ENCODE assay signal across 10 cellular contexts in the genomic region with DNA sequence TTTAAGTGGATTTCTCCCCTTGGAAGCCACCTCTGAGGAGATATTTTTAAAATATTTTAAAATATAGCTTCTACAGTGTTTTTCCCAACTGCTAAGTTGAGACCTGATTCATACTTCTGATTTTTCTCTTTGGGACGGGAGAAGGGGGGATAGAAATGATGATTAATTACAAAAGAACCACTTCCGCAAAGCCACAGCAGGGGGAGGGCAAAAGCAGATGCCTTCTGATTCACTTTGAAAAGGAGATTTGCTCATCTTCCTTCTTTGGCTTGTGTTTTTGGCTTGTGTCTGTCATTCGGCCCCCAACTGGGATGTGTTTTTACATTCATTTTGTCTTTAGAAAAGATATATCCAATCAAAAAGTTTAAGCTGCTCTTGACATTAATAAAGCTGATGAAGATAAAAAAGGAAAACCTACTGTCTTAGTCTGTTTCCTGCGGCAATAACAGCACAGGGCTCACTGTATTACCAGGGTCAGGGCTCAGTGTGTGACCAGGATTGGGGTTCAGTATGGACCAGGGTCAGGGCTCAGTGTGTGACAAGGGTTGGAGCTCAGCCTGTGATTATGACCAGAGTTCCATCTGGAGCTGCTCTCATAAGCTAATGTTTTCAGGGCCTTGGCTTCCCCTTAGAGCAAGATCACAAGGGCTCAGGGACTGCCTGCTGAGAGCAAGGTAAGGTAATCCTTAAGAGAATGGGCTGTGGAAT.
DNase-seq lines count a peak whose midpoint lies in the region; ATAC-seq lines count a peak whose summit lies in the region.
"Had no signal": no experiment of that assay in that cellular context is flagged by ENCODE, and none has a peak within 500 bp of the region (broad histone marks: within the 10 kb centered on the region; RNA-seq: fewer than 3 reads in every experiment).

No MANE protein-coding gene starts in this region.

- no peak overlapping the region for H3K4me3 ChIP-seq in mesenchymal stem cell (ENCODE audit: insufficient read depth in 1 of 2, low read depth in 1 of 2, low read length in 2 of 2)
- no peak overlapping the region for H3K4me3 ChIP-seq in effector memory CD4-positive, alpha-beta T cell (ENCODE audit: insufficient read depth, low read depth, low read length, poor library complexity, severe bottlenecking)
- H3K4me3 ChIP-seq: thoracic aorta had no signal

- H2BK5ac ChIP-seq in mesenchymal stem cell (ENCODE audit: low read depth, low read length, poor library complexity, severe bottlenecking), result no peak overlapping the region

- H3K4ac ChIP-seq in mesenchymal stem cell (ENCODE audit: low read depth in 1 of 2, low read length in 2 of 2), result no peak overlapping the region

- no peak overlapping the region for H3K27ac Mint-ChIP-seq in immature natural killer cell

- no peaks in the 10 kb centered on the region for H3K4me1 Mint-ChIP-seq in immature natural killer cell

- no peaks in the 10 kb centered on the region for H3K9me3 ChIP-seq in mesenchymal stem cell (ENCODE audit: control insufficient read depth, low read length)
- no peaks in the 10 kb centered on the region for H3K9me3 ChIP-seq in effector memory CD4-positive, alpha-beta T cell (ENCODE audit: control insufficient read depth, low read length)
- H3K9me3 ChIP-seq: thoracic aorta had no signal

- H3K36me3 ChIP-seq in mesenchymal stem cell (ENCODE audit: control insufficient read depth in 1 of 2, insufficient read depth in 2 of 2, low read depth in 1 of 2, low read length in 2 of 2), result no peaks in the 10 kb centered on the region
- H3K36me3 ChIP-seq in effector memory CD4-positive, alpha-beta T cell (ENCODE audit: control insufficient read depth, insufficient read depth, low read length), result no peaks in the 10 kb centered on the region
- H3K36me3 ChIP-seq: thoracic aorta had no signal

- no peak overlapping the region for H3K4me2 ChIP-seq in mesenchymal stem cell (ENCODE audit: low read length, poor library complexity, severe bottlenecking)

- H2AK5ac ChIP-seq in mesenchymal stem cell (ENCODE audit: low read length, severe bottlenecking), result peak overlapping the region; percentile 10

- no peak overlapping the region for H2BK120ac ChIP-seq in mesenchymal stem cell (ENCODE audit: low read depth, low read length)

- no peak overlapping the region for H4K8ac ChIP-seq in mesenchymal stem cell (ENCODE audit: low read length)

- H2AFZ ChIP-seq in mesenchymal stem cell (ENCODE audit: low read depth, low read length), result no peak overlapping the region

- peak overlapping the region; percentile 64 for H3K9ac ChIP-seq in mesenchymal stem cell (ENCODE audit: low read length)

- H3K27me3 ChIP-seq in mesenchymal stem cell (ENCODE audit: control insufficient read depth in 1 of 2, insufficient read depth in 1 of 2, low read length in 2 of 2), result no peaks in the 10 kb centered on the region
- no peaks in the 10 kb centered on the region for H3K27me3 ChIP-seq in effector memory CD4-positive, alpha-beta T cell (replicated peaks; ENCODE audit: control insufficient read depth, insufficient read depth, low read length, poor library complexity, severe bottlenecking)

- H3K9me3 Mint-ChIP-seq in immature natural killer cell, result peaks cover 0 to 4% (median 0%) of the 10 kb centered on the region in 6 donors

- H3K79me1 ChIP-seq in mesenchymal stem cell (replicated peaks; ENCODE audit: low read length, poor library complexity, severe bottlenecking), result no peaks in the 10 kb centered on the region

- H3K14ac ChIP-seq in mesenchymal stem cell (ENCODE audit: low read length in 2 of 2), result no peak overlapping the region

- WGBS in mesenchymal stem cell, result 53% methylated on average over 3 of the region's 4 CpGs

- peak overlapping the region; percentile 48 for H3K27ac ChIP-seq in mesenchymal stem cell (ENCODE audit: low read length, poor library complexity, severe bottlenecking)
- no peak overlapping the region for H3K27ac ChIP-seq in effector memory CD4-positive, alpha-beta T cell (ENCODE audit: insufficient read depth, low read length, poor library complexity, severe bottlenecking)
- H3K27ac ChIP-seq: thoracic aorta had no signal

- DNase-seq in SIG-M5 treated with dmso at 0.1 percent for 504 hours (lab: John Stamatoyannopoulos, UW; ENCODE audit: unreplicated experiment) (peak; percentile 51), mesenchymal stem cell (peak; percentile 18), DMS153 treated with DMSO at 0.1 percent for 48 hours (lab: John Stamatoyannopoulos, UW; ENCODE audit: unreplicated experiment) (no peak), immature natural killer cell (no peak)
- DNase-seq in effector memory CD4-positive, alpha-beta T cell, result no peak

- peak overlapping the region; percentile 50 for H4K91ac ChIP-seq in mesenchymal stem cell (ENCODE audit: low read length)

- H3K4me1 ChIP-seq in mesenchymal stem cell (ENCODE audit: control insufficient read depth, insufficient read depth, low read depth, low read length), result peaks cover 4% of the 10 kb centered on the region
- H3K4me1 ChIP-seq in effector memory CD4-positive, alpha-beta T cell (ENCODE audit: control insufficient read depth, insufficient read depth, low read length, poor library complexity, severe bottlenecking), result no peaks in the 10 kb centered on the region

- H3K18ac ChIP-seq in mesenchymal stem cell (ENCODE audit: low read depth in 1 of 2, low read length in 2 of 2), result no peak overlapping the region

- no peak overlapping the region for H2BK15ac ChIP-seq in mesenchymal stem cell (ENCODE audit: low read depth, poor library complexity, severe bottlenecking)

- peaks cover 0 to 8% (median 5%) of the 10 kb centered on the region in 3 donors for H3K27me3 Mint-ChIP-seq in immature natural killer cell (ENCODE audit: low read depth in 3 of 3)

- H3K23ac ChIP-seq in mesenchymal stem cell (ENCODE audit: low read length in 2 of 2), result no peak overlapping the region

- no peaks in the 10 kb centered on the region for H3K36me3 Mint-ChIP-seq in immature natural killer cell

- no peak overlapping the region for H2BK12ac ChIP-seq in mesenchymal stem cell (ENCODE audit: low read length in 2 of 2)

- no peak overlapping the region for H3K4me3 Mint-ChIP-seq in immature natural killer cell

- ATAC-seq in GM19023 (IDR thresholded peaks at IDR 0.05; ENCODE audit: unreplicated experiment) (peak; percentile 67), HG02852 (IDR thresholded peaks at IDR 0.05; ENCODE audit: unreplicated experiment) (peak; percentile 91), HG03378 (IDR thresholded peaks at IDR 0.05; ENCODE audit: unreplicated experiment) (no peak)
- ATAC-seq: Panc1 had no signal

Comparison
In these comparisons a context has a peak if more than half of its experiments do, and no peak if none do; other contexts are left out.
1. DNase-seq: peak in SIG-M5 treated with dmso at 0.1 percent for 504 hours (single experiment) and mesenchymal stem cell (single experiment); none in DMS153 treated with DMSO at 0.1 percent for 48 hours (single experiment), immature natural killer cell (0 of 3) and effector memory CD4-positive, alpha-beta T cell (0 of 3).